In genomic region chr12:121352053-121353018, GRCh38 we compare ENCODE assay signal across 1 cellular context.
TF ChIP-seq lines count a peak whose summit lies in the region.

Gene ANAPC5 (minus strand): TSS chr12:121352411. CDS start chr12:121352340, 71 bp downstream.

TF ChIP-seq in GM12878, 131 proteins besides CTCF, POLR2A, EP300 and RAD21 (continued from another document and continues in another):
- TF ChIP-seq CEBPB (IDR thresholded peaks at IDR 0.05; ENCODE audit: borderline replicate concordance in 1 of 2, low read depth in 2 of 2, low read length in 2 of 2): no peak
- TF ChIP-seq PKNOX1 (IDR thresholded peaks at IDR 0.05): peak; percentile 72
- TF ChIP-seq TARDBP (IDR thresholded peaks at IDR 0.05; ENCODE audit: borderline replicate concordance): peak; percentile 72; the same call in 1 of the 2 replicates
- TF ChIP-seq MAX (IDR thresholded peaks at IDR 0.05; ENCODE audit: low read depth, low read length): peak; percentile 88
- TF ChIP-seq SMAD1 (IDR thresholded peaks at IDR 0.05; ENCODE audit: low read depth, partially characterized antibody): peak; percentile 43
- TF ChIP-seq CHD1 (IDR thresholded peaks at IDR 0.05; ENCODE audit: low read depth, low read length): no peak
- no peak for TF ChIP-seq PAX8 (IDR thresholded peaks at IDR 0.05)
- no peak for TF ChIP-seq ATF2 (IDR thresholded peaks at IDR 0.05; ENCODE audit: low read length)
- peak; percentile 87 for TF ChIP-seq IKZF1 (conservative IDR thresholded peaks at IDR 0.05)
- no peak for TF ChIP-seq KAT2A (conservative IDR thresholded peaks at IDR 0.05; ENCODE audit: control insufficient read depth, low read depth, low read length)
- no peak for TF ChIP-seq ZBTB4 (CRISPR knock-in tag; IDR thresholded peaks at IDR 0.05)
- TF ChIP-seq EGR1 (IDR thresholded peaks at IDR 0.05; ENCODE audit: borderline replicate concordance in 1 of 2, low read depth in 2 of 2, low read length in 2 of 2): peak in 1 of 2 experiments; percentile 55; a peak in 2 of 3 replicates
- TF ChIP-seq YBX1 (IDR thresholded peaks at IDR 0.05): no peak
- TF ChIP-seq ZNF217 (IDR thresholded peaks at IDR 0.05): no peak
- TF ChIP-seq SUZ12 (IDR thresholded peaks at IDR 0.05; ENCODE audit: unreplicated experiment): no peak
- TF ChIP-seq, protein P1, sequence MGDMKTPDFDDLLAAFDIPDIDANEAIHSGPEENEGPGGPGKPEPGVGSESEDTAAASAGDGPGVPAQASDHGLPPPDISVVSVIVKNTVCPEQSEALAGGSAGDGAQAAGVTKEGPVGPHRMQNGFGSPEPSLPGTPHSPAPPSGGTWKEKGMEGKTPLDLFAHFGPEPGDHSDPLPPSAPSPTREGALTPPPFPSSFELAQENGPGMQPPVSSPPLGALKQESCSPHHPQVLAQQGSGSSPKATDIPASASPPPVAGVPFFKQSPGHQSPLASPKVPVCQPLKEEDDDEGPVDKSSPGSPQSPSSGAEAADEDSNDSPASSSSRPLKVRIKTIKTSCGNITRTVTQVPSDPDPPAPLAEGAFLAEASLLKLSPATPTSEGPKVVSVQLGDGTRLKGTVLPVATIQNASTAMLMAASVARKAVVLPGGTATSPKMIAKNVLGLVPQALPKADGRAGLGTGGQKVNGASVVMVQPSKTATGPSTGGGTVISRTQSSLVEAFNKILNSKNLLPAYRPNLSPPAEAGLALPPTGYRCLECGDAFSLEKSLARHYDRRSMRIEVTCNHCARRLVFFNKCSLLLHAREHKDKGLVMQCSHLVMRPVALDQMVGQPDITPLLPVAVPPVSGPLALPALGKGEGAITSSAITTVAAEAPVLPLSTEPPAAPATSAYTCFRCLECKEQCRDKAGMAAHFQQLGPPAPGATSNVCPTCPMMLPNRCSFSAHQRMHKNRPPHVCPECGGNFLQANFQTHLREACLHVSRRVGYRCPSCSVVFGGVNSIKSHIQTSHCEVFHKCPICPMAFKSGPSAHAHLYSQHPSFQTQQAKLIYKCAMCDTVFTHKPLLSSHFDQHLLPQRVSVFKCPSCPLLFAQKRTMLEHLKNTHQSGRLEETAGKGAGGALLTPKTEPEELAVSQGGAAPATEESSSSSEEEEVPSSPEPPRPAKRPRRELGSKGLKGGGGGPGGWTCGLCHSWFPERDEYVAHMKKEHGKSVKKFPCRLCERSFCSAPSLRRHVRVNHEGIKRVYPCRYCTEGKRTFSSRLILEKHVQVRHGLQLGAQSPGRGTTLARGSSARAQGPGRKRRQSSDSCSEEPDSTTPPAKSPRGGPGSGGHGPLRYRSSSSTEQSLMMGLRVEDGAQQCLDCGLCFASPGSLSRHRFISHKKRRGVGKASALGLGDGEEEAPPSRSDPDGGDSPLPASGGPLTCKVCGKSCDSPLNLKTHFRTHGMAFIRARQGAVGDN (IDR thresholded peaks at IDR 0.05): no peak; the same call in 1 of the 2 replicates
- no peak; the same call in 1 of the 2 replicates for TF ChIP-seq TBL1XR1 (IDR thresholded peaks at IDR 0.05; ENCODE audit: low read depth, low read length)
- no peak for TF ChIP-seq MYB (IDR thresholded peaks at IDR 0.05; ENCODE audit: borderline replicate concordance, low read depth, low read length)
- TF ChIP-seq FOS (IDR thresholded peaks at IDR 0.05; ENCODE audit: borderline replicate concordance, extremely low read depth, insufficient read length): peak; percentile 81
- TF ChIP-seq FOXK2 (IDR thresholded peaks at IDR 0.05): peak; percentile 76
- no peak for TF ChIP-seq KDM1A (IDR thresholded peaks at IDR 0.05; ENCODE audit: borderline replicate concordance)
- peak; percentile 13; the same call in 1 of the 2 replicates for TF ChIP-seq PAX5 (IDR thresholded peaks at IDR 0.05; ENCODE audit: borderline replicate concordance, low read depth, low read length)
- no peak for TF ChIP-seq ZNF384 (IDR thresholded peaks at IDR 0.05; ENCODE audit: borderline replicate concordance, low read depth, low read length)
- TF ChIP-seq MEF2A (IDR thresholded peaks at IDR 0.05; ENCODE audit: insufficient read depth, low read depth, low read length): no peak
- peak; percentile 68 for TF ChIP-seq SIN3A (IDR thresholded peaks at IDR 0.05; ENCODE audit: low read depth, low read length)
- TF ChIP-seq, protein P2, sequence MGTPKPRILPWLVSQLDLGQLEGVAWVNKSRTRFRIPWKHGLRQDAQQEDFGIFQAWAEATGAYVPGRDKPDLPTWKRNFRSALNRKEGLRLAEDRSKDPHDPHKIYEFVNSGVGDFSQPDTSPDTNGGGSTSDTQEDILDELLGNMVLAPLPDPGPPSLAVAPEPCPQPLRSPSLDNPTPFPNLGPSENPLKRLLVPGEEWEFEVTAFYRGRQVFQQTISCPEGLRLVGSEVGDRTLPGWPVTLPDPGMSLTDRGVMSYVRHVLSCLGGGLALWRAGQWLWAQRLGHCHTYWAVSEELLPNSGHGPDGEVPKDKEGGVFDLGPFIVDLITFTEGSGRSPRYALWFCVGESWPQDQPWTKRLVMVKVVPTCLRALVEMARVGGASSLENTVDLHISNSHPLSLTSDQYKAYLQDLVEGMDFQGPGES (IDR thresholded peaks at IDR 0.05): peak; percentile 87
- peak; percentile 83; the same call in 1 of the 2 replicates for TF ChIP-seq MLLT1 (IDR thresholded peaks at IDR 0.05)
- 0 out of 2 replicates have a peak, but pooled peaks have one; percentile 75 for TF ChIP-seq ZNF207 (IDR thresholded peaks at IDR 0.05; ENCODE audit: borderline replicate concordance)
- 0 out of 2 replicates have a peak, but pooled peaks have one; percentile 11 for TF ChIP-seq SREBF2 (IDR thresholded peaks at IDR 0.05; ENCODE audit: low read length)
- peak; percentile 84 for TF ChIP-seq YY1 (IDR thresholded peaks at IDR 0.05; ENCODE audit: low read depth, low read length)
- TF ChIP-seq, protein P3, sequence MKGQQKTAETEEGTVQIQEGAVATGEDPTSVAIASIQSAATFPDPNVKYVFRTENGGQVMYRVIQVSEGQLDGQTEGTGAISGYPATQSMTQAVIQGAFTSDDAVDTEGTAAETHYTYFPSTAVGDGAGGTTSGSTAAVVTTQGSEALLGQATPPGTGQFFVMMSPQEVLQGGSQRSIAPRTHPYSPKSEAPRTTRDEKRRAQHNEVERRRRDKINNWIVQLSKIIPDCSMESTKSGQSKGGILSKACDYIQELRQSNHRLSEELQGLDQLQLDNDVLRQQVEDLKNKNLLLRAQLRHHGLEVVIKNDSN (IDR thresholded peaks at IDR 0.05; ENCODE audit: borderline replicate concordance, extremely low read length, insufficient read depth, low read depth, low read length): peak; percentile 94
- TF ChIP-seq SIX5 (IDR thresholded peaks at IDR 0.05; ENCODE audit: low read depth, low read length, severe bottlenecking): peak; percentile 74
- TF ChIP-seq, protein P4, sequence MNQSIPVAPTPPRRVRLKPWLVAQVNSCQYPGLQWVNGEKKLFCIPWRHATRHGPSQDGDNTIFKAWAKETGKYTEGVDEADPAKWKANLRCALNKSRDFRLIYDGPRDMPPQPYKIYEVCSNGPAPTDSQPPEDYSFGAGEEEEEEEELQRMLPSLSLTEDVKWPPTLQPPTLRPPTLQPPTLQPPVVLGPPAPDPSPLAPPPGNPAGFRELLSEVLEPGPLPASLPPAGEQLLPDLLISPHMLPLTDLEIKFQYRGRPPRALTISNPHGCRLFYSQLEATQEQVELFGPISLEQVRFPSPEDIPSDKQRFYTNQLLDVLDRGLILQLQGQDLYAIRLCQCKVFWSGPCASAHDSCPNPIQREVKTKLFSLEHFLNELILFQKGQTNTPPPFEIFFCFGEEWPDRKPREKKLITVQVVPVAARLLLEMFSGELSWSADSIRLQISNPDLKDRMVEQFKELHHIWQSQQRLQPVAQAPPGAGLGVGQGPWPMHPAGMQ (IDR thresholded peaks at IDR 0.05; ENCODE audit: borderline replicate concordance): peak; percentile 73
- TF ChIP-seq RELA (IDR thresholded peaks at IDR 0.05; ENCODE audit: borderline replicate concordance, partially characterized antibody): peak; percentile 3
- TF ChIP-seq KLF5 (IDR thresholded peaks at IDR 0.05; ENCODE audit: partially characterized antibody): peak; percentile 54
- TF ChIP-seq FOXM1 (IDR thresholded peaks at IDR 0.05; ENCODE audit: low read depth, low read length): no peak
- no peak for TF ChIP-seq PRDM15 (CRISPR knock-in tag; IDR thresholded peaks at IDR 0.05)
